17 cellular contexts compared by ENCODE assay signal in the genomic region with DNA sequence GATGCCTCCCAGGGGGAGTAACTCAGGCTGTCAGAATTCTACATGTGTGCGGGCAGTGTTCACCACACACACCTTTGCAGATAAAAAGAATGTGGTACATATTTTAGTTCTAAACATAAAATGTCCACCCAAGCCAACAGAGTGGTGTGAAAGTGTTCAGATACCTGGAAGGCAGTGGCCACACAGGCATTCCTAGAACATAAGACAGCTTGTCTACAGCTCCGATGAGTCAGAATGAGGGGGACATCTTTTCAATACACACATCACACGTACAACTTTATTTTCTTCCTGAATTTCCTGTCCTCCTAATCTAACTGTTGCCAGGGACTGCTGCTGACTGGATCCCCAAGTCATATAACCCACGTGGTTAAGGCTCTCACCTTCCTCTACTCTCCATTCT.
DNase-seq lines count a peak whose midpoint lies in the region; ATAC-seq and TF ChIP-seq lines count a peak whose summit lies in the region.
"Had no signal": no experiment of that assay in that cellular context is flagged by ENCODE, and none has a peak within 500 bp of the region (broad histone marks: within the 10 kb centered on the region; RNA-seq: fewer than 3 reads in every experiment).

No MANE protein-coding gene starts in this region.

- H3K4me3 ChIP-seq in HEK293 (ENCODE audit: low read depth, low read length) (no peak overlapping the region), SK-N-SH (ENCODE audit: low read depth in 2 of 2, low read length in 1 of 2) (no peak overlapping the region), fibroblast of mammary gland (ENCODE audit: control insufficient read depth, low read depth, low read length) (no peak overlapping the region), psoas muscle (no peak overlapping the region)
- H3K4me3 ChIP-seq: BLaER1 treated with 17β-estradiol and CSF1 and Interleukin-3, amounts not matched to agents 10 nM and 100 nM; right lobe of liver had no signal

- 66% methylated on average over 4 of the region's 4 CpGs for WGBS in SK-N-SH (ENCODE audit: low lambda C conversion rate)
- WGBS in psoas muscle, 3 donors = 79 to 88% (median 80%) methylated on average over 4 of the region's 4 CpGs

- H3K27ac ChIP-seq in HEK293 (ENCODE audit: extremely low read depth, low read depth, low read length) (no peak overlapping the region), SK-N-SH (ENCODE audit: low read depth in 2 of 2, low read length in 1 of 2) (peak overlapping the region in 1 of 2 experiments; percentile 4; a peak in 1 of 4 replicates), psoas muscle (peak overlapping the region; percentile 36)
- H3K27ac ChIP-seq: BLaER1 treated with 17β-estradiol and CSF1 and Interleukin-3, amounts not matched to agents 10 nM and 100 nM; right lobe of liver had no signal

- no peaks in the 10 kb centered on the region for H3K4me1 ChIP-seq in HEK293 (ENCODE audit: control insufficient read depth, insufficient read depth, low read length)
- peaks cover 5 to 9% of the 10 kb centered on the region in 2 experiments; a peak in 2 of 4 replicates for H3K4me1 ChIP-seq in SK-N-SH (ENCODE audit: control insufficient read depth in 1 of 2, insufficient read depth in 2 of 2, low read depth in 1 of 2, low read length in 1 of 2)
- H3K4me1 ChIP-seq in psoas muscle = peaks cover 14% of the 10 kb centered on the region
- H3K4me1 ChIP-seq: right lobe of liver had no signal

- ATAC-seq in psoas muscle (no peak), GM18870 (IDR thresholded peaks at IDR 0.05; ENCODE audit: unreplicated experiment) (no peak)
- ATAC-seq: naive thymus-derived CD8-positive, alpha-beta T cell; right lobe of liver had no signal

- peaks cover 32% of the 10 kb centered on the region for H3K79me2 ChIP-seq in SK-N-SH (ENCODE audit: insufficient read depth)

- no peak overlapping the region for H3K9ac ChIP-seq in SK-N-SH
- H3K9ac ChIP-seq: BLaER1 treated with 17β-estradiol and CSF1 and Interleukin-3, amounts not matched to agents 10 nM and 100 nM had no signal

- intact Hi-C loops in psoas muscle (cut with DNase I) = no loop called here

- H2AFZ ChIP-seq in SK-N-SH (ENCODE audit: low read depth) = no peak overlapping the region

- no peaks in the 10 kb centered on the region for H3K9me2 ChIP-seq in SK-N-SH

- no peaks in the 10 kb centered on the region for H3K36me3 ChIP-seq in HEK293 (ENCODE audit: control insufficient read depth in 2 of 2, insufficient read depth in 1 of 2, low read length in 2 of 2)
- no peaks in the 10 kb centered on the region for H3K36me3 ChIP-seq in SK-N-SH (replicated peaks in 1 of 2; ENCODE audit: control insufficient read depth in 1 of 2, insufficient read depth in 2 of 2, low read length in 1 of 2)
- H3K36me3 ChIP-seq in psoas muscle (ENCODE audit: insufficient read depth in 1 of 2, low read depth in 1 of 2) = no peaks in the 10 kb centered on the region
- H3K36me3 ChIP-seq: right lobe of liver had no signal

- CTCF ChIA-PET in HEK293 (lab: Yijun Ruan, JAX) = no interaction called here
- CTCF ChIA-PET in SK-N-SH (lab: Yijun Ruan, JAX) = interaction anchor here (0.9 to 1.6 kb wide), 2 partner anchors 10 to 73 kb away, joined by 3 to 5 read pairs; no protein-coding TSS in a partner anchor

- TF ChIP-seq EP300 in SK-N-SH (IDR thresholded peaks at IDR 0.05; ENCODE audit: borderline replicate concordance in 1 of 2, low read depth in 1 of 2, low read length in 1 of 2) = no peak

- no peaks in the 10 kb centered on the region for H3F3A ChIP-seq in SK-N-SH (replicated peaks; ENCODE audit: insufficient read depth)

- no peak overlapping the region for H3K4me2 ChIP-seq in SK-N-SH
- H3K4me2 ChIP-seq: BLaER1 treated with 17β-estradiol and CSF1 and Interleukin-3, amounts not matched to agents 10 nM and 100 nM had no signal

- DNase-seq in SK-N-SH (no peak), fibroblast of mammary gland (ENCODE audit: low read depth) (peak; percentile 63), psoas muscle (no peak), Kasumi-1 (lab: John Stamatoyannopoulos, UW) (no peak)
- DNase-seq in stimulated activated CD4-positive, alpha-beta T cell treated with anti-CD3 and anti-CD28 coated beads, Interleukin-4, amount 100 ng/mL, for 1 hour = no peak
- no peak for DNase-seq in stimulated activated CD4-positive, alpha-beta T cell treated with anti-CD3 and anti-CD28 coated beads, Interleukin-4, amount 100 ng/mL, for 4 hours
- DNase-seq: activated effector memory CD4-positive, alpha-beta T cell treated with Interleukin-2 at 50 U/mL for 16 hours; effector CD4-positive, alpha-beta T cell; MM.1S; naive thymus-derived CD8-positive, alpha-beta T cell; NCI-H2029; right lobe of liver; stimulated activated CD8-positive, alpha-beta memory T cell treated with anti-CD3 and anti-CD28 coated beads, Interleukin-4, amount 100 ng/mL, for 48 hours; SW 1271 had no signal

- H4K20me1 ChIP-seq in SK-N-SH (ENCODE audit: insufficient read depth) = 0 out of 2 replicates have a peak, but pooled peaks cover 15% of the 10 kb centered on the region

- TF ChIP-seq RAD21 in SK-N-SH (IDR thresholded peaks at IDR 0.05; ENCODE audit: low read length) = no peak

- no peaks in the 10 kb centered on the region for H3K27me3 ChIP-seq in SK-N-SH (ENCODE audit: insufficient read depth)
- H3K27me3 ChIP-seq in psoas muscle (ENCODE audit: insufficient read depth in 3 of 3, low read length in 2 of 3) = no peaks in the 10 kb centered on the region
- H3K27me3 ChIP-seq: BLaER1 treated with 17β-estradiol and CSF1 and Interleukin-3, amounts not matched to agents 10 nM and 100 nM; right lobe of liver had no signal

- H3K9me3 ChIP-seq in HEK293 (ENCODE audit: control insufficient read depth, insufficient read depth, low read depth, low read length) (no peaks in the 10 kb centered on the region), SK-N-SH (no peaks in the 10 kb centered on the region), psoas muscle (no peaks in the 10 kb centered on the region)
- H3K9me3 ChIP-seq: BLaER1 treated with 17β-estradiol and CSF1 and Interleukin-3, amounts not matched to agents 10 nM and 100 nM; right lobe of liver had no signal

- no peak for TF ChIP-seq CTCF in HEK293 (tag by site-specific recombination; IDR thresholded peaks at IDR 0.05)
- no peak for TF ChIP-seq CTCF in SK-N-SH (IDR thresholded peaks at IDR 0.05)
- TF ChIP-seq CTCF in fibroblast of mammary gland (conservative IDR thresholded peaks at IDR 0.05; ENCODE audit: control insufficient read depth, insufficient read depth, low read depth, low read length) = no peak
- no peak for TF ChIP-seq CTCF in psoas muscle (IDR thresholded peaks at IDR 0.05)

- POLR2A ChIA-PET in HEK293 (lab: Yijun Ruan, JAX) = no interaction called here
- POLR2A ChIA-PET in SK-N-SH (lab: Yijun Ruan, JAX) = no interaction called here

TF ChIP-seq in HEK293, 187 proteins besides CTCF, POLR2A, EP300 and RAD21 (continues in another document):
- TF ChIP-seq, protein P1, sequence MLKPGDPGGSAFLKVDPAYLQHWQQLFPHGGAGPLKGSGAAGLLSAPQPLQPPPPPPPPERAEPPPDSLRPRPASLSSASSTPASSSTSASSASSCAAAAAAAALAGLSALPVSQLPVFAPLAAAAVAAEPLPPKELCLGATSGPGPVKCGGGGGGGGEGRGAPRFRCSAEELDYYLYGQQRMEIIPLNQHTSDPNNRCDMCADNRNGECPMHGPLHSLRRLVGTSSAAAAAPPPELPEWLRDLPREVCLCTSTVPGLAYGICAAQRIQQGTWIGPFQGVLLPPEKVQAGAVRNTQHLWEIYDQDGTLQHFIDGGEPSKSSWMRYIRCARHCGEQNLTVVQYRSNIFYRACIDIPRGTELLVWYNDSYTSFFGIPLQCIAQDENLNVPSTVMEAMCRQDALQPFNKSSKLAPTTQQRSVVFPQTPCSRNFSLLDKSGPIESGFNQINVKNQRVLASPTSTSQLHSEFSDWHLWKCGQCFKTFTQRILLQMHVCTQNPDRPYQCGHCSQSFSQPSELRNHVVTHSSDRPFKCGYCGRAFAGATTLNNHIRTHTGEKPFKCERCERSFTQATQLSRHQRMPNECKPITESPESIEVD (tag by site-specific recombination; IDR thresholded peaks at IDR 0.05) = no peak

TF ChIP-seq in SK-N-SH, 30 proteins besides CTCF, POLR2A, EP300 and RAD21:
- TF ChIP-seq YY1 (IDR thresholded peaks at IDR 0.05; ENCODE audit: low read depth) (no peak), FOSL2 (IDR thresholded peaks at IDR 0.05; ENCODE audit: borderline replicate concordance, low read depth) (peak; percentile 56; the same call in 1 of the 2 replicates)
